In the genomic region with DNA sequence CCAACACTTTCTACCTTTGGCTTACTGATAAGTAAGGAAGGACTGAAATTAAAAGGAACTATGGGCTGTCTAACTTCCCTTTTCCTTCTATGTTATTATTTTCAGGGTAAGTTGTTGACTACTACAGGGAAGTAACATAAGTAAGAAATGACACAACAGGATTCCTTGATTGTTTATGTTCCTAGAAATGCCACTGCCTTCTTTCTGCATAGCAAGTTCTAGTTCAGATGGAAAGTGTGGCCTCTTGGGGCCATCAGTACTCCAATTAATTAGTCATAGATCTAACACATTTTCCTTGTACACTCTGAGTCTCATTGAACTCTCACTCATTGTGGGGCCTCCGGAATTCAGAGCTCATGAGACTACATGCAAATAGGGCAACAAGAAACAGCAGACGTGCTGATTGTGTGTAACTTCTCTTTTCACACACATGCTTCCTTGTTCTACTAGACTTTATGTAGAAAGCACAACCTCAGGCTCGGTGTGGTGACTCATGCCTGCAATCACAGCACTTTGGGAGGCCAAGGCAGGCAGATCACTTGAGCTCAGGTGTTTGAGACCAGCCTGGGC, we compare ENCODE assay signal across 8 cellular contexts. TPM values are rescaled to one million over a fixed set of nuclear protein-coding genes. Genes with fewer than 3 reads are reported as not detected.
DNase-seq lines count a peak whose midpoint lies in the region; ATAC-seq and TF ChIP-seq lines count a peak whose summit lies in the region.

No MANE protein-coding gene starts in this region.

- no peaks in the 10 kb centered on the region for H4K20me1 ChIP-seq in HCT116 (ENCODE audit: insufficient read depth)

- RAD21 ChIA-PET in HCT116 (lab: Charles Lee; ENCODE audit: low non-redundant PET in 1 of 2, low total read pairs in 2 of 2, uncharacterized antibody in 2 of 2, unreplicated experiment in 2 of 2) = no interaction called here

- H3K27me3 ChIP-seq in HCT116 (ENCODE audit: insufficient read depth, low read length) = no peaks in the 10 kb centered on the region
- H3K27me3 ChIP-seq in CD8-positive, alpha-beta T cell (ENCODE audit: insufficient read depth, low read length) = no peaks in the 10 kb centered on the region

- peak overlapping the region; percentile 8; the same call in 1 of the 2 replicates for H3K27ac ChIP-seq in HCT116 (ENCODE audit: low read depth, low read length)
- peak overlapping the region; percentile 28 for H3K27ac ChIP-seq in epithelial cell of prostate
- no peak overlapping the region for H3K27ac ChIP-seq in CD8-positive, alpha-beta T cell (ENCODE audit: low read depth, low read length)

- no peaks in the 10 kb centered on the region for H3K9me2 ChIP-seq in HCT116 (ENCODE audit: insufficient read depth)

- no peak for TF ChIP-seq RAD21 in HCT116 (IDR thresholded peaks at IDR 0.05; ENCODE audit: low read depth)

- peak; percentile 75 for ATAC-seq in GM18505 (IDR thresholded peaks at IDR 0.05; ENCODE audit: unreplicated experiment)
- ATAC-seq in HCT116 = peak; percentile 67
- no peak for ATAC-seq in CD8-positive, alpha-beta T cell
- ATAC-seq in GM19023 (IDR thresholded peaks at IDR 0.05; ENCODE audit: unreplicated experiment) = no peak

- no peak overlapping the region for H3K4me3 ChIP-seq in HCT116 (replicated peaks in 1 of 2; ENCODE audit: low read depth in 1 of 2, low read length in 2 of 2)
- H3K4me3 ChIP-seq in CD8-positive, alpha-beta T cell (ENCODE audit: low read depth, low read length) = no peak overlapping the region

- H2AFZ ChIP-seq in HCT116 (ENCODE audit: low read depth, low read length, poor library complexity, severe bottlenecking) = peak overlapping the region; percentile 67

- TF ChIP-seq POLR2A in GM18505 (IDR thresholded peaks at IDR 0.05; ENCODE audit: borderline replicate concordance, extremely low read depth, insufficient read depth, insufficient read length) = no peak
- TF ChIP-seq POLR2A in HCT116 (IDR thresholded peaks at IDR 0.05; ENCODE audit: borderline replicate concordance, extremely low read depth, insufficient read depth, insufficient read length) = no peak

- H3K4me2 ChIP-seq in HCT116 (ENCODE audit: low read length) = peak overlapping the region; percentile 27

- no TSS peak for BruUV-seq in HCT116 (replicated peaks; lab: Mats Ljungman, UMichigan)

- H3K9ac ChIP-seq in HCT116 (ENCODE audit: low read length) = no peak overlapping the region

- CTCF ChIA-PET in HCT116 (lab: Charles Lee) = no interaction called here
- CTCF ChIA-PET in CD8-positive, alpha-beta T cell (lab: Charles Lee) = no interaction called here

- no peak for TF ChIP-seq CTCF in HCT116 (IDR thresholded peaks at IDR 0.05 in 2 of 3, conservative IDR thresholded peaks at IDR 0.05 in 1 of 3; ENCODE audit: borderline replicate concordance in 1 of 3, insufficient read depth in 1 of 3, low read depth in 2 of 3, low read length in 2 of 3)
- no peak for TF ChIP-seq CTCF in CD8-positive, alpha-beta T cell (IDR thresholded peaks at IDR 0.05)

- peaks cover 6 to 13% of the 10 kb centered on the region in 2 experiments; a peak in 3 of 4 replicates for H3K4me1 ChIP-seq in HCT116 (ENCODE audit: control insufficient read depth in 1 of 2, insufficient read depth in 2 of 2, low read length in 2 of 2)
- H3K4me1 ChIP-seq in CD8-positive, alpha-beta T cell (ENCODE audit: insufficient read depth, low read length) = no peaks in the 10 kb centered on the region

- H3K27ac Mint-ChIP-seq in CD8-positive, alpha-beta T cell = no peak overlapping the region

- H3K9me3 Mint-ChIP-seq in CD8-positive, alpha-beta T cell = no peaks in the 10 kb centered on the region

- H3K9me3 ChIP-seq in HCT116 (ENCODE audit: control insufficient read depth in 1 of 2, insufficient read depth in 1 of 2, low read depth in 1 of 2, low read length in 2 of 2) = no peaks in the 10 kb centered on the region
- no peaks in the 10 kb centered on the region for H3K9me3 ChIP-seq in CD8-positive, alpha-beta T cell (ENCODE audit: low read length)

- intact Hi-C loops in HCT116 (cut with micrococcal nuclease) = loop anchor here (10.0 kb wide), 1 partner anchor 397 kb away; no protein-coding TSS in a partner anchor
- intact Hi-C loops in CD8-positive, alpha-beta T cell (cut with DNase I, micrococcal nuclease) = loop anchor here in 1 of 2 experiments (5.0 kb wide), 1 partner anchor 39 kb away; no protein-coding TSS in a partner anchor

- H3K36me3 Mint-ChIP-seq in CD8-positive, alpha-beta T cell = no peaks in the 10 kb centered on the region

- no peaks in the 10 kb centered on the region for H3K36me3 ChIP-seq in HCT116 (ENCODE audit: control insufficient read depth in 1 of 2, insufficient read depth in 2 of 2, low read length in 2 of 2)
- H3K36me3 ChIP-seq in CD8-positive, alpha-beta T cell (ENCODE audit: insufficient read depth, low read length) = no peaks in the 10 kb centered on the region

- no peaks in the 10 kb centered on the region for H3K79me2 ChIP-seq in HCT116 (ENCODE audit: insufficient read depth, low read length)

- H3K4me1 Mint-ChIP-seq in CD8-positive, alpha-beta T cell (ENCODE audit: low read depth) = no peaks in the 10 kb centered on the region

- DNase-seq in HCT116 (ENCODE audit: low read depth, low spot score) (peak; percentile 8), NCI-H1048 (lab: John Stamatoyannopoulos, UW) (peak; percentile 22), epithelial cell of prostate (ENCODE audit: low read depth, low spot score) (peak; percentile 43), NK-92 (lab: John Stamatoyannopoulos, UW; ENCODE audit: unreplicated experiment) (no peak)
- no peak for DNase-seq in CD8-positive, alpha-beta T cell
- DNase-seq in activated naive CD4-positive, alpha-beta T cell treated with Interleukin-2 at 50 U/mL for 16 hours = no peak

- H3K27me3 Mint-ChIP-seq in CD8-positive, alpha-beta T cell (ENCODE audit: low read depth) = peaks cover 15% of the 10 kb centered on the region

- no peak overlapping the region for H3K4me3 Mint-ChIP-seq in CD8-positive, alpha-beta T cell

- POLR2A ChIA-PET in HCT116 (lab: Charles Lee) = no interaction called here
- POLR2A ChIA-PET in CD8-positive, alpha-beta T cell (lab: Charles Lee) = no interaction called here

TF ChIP-seq in HCT116, 20 proteins besides CTCF, POLR2A, EP300 and RAD21 (continues in another document):
- TF ChIP-seq CEBPB (IDR thresholded peaks at IDR 0.05; ENCODE audit: low read depth) (no peak), EZH2phosphoT487 (IDR thresholded peaks at IDR 0.05; ENCODE audit: borderline replicate concordance) (no peak), JUND (IDR thresholded peaks at IDR 0.05) (peak; percentile 52), SRF (IDR thresholded peaks at IDR 0.05; ENCODE audit: low read depth) (no peak), EGR1 (IDR thresholded peaks at IDR 0.05; ENCODE audit: low read depth) (no peak), SP1 (IDR thresholded peaks at IDR 0.05; ENCODE audit: low read depth) (0 out of 2 replicates have a peak, but pooled peaks have one; percentile 18), ZNF274 (IDR thresholded peaks at IDR 0.05; ENCODE audit: low read depth, low read length) (no peak), CBX3 (IDR thresholded peaks at IDR 0.05; ENCODE audit: low read depth) (peak; percentile 58; the same call in 1 of the 2 replicates), TCF7L2 (IDR thresholded peaks at IDR 0.05; ENCODE audit: borderline replicate concordance, extremely low read depth, insufficient read depth, insufficient read length) (no peak), ZFX (IDR thresholded peaks at IDR 0.05) (no peak), ELF1 (IDR thresholded peaks at IDR 0.05; ENCODE audit: borderline replicate concordance, low read depth) (no peak), FOSL1 (IDR thresholded peaks at IDR 0.05; ENCODE audit: low read depth) (0 out of 2 replicates have a peak, but pooled peaks have one; percentile 43)
- TF ChIP-seq, protein P1, sequence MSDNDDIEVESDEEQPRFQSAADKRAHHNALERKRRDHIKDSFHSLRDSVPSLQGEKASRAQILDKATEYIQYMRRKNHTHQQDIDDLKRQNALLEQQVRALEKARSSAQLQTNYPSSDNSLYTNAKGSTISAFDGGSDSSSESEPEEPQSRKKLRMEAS (IDR thresholded peaks at IDR 0.05) = no peak; the same call in 1 of the 2 replicates
- TF ChIP-seq, protein P2, sequence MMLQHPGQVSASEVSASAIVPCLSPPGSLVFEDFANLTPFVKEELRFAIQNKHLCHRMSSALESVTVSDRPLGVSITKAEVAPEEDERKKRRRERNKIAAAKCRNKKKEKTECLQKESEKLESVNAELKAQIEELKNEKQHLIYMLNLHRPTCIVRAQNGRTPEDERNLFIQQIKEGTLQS (IDR thresholded peaks at IDR 0.05) = no peak
- TF ChIP-seq, protein P3, sequence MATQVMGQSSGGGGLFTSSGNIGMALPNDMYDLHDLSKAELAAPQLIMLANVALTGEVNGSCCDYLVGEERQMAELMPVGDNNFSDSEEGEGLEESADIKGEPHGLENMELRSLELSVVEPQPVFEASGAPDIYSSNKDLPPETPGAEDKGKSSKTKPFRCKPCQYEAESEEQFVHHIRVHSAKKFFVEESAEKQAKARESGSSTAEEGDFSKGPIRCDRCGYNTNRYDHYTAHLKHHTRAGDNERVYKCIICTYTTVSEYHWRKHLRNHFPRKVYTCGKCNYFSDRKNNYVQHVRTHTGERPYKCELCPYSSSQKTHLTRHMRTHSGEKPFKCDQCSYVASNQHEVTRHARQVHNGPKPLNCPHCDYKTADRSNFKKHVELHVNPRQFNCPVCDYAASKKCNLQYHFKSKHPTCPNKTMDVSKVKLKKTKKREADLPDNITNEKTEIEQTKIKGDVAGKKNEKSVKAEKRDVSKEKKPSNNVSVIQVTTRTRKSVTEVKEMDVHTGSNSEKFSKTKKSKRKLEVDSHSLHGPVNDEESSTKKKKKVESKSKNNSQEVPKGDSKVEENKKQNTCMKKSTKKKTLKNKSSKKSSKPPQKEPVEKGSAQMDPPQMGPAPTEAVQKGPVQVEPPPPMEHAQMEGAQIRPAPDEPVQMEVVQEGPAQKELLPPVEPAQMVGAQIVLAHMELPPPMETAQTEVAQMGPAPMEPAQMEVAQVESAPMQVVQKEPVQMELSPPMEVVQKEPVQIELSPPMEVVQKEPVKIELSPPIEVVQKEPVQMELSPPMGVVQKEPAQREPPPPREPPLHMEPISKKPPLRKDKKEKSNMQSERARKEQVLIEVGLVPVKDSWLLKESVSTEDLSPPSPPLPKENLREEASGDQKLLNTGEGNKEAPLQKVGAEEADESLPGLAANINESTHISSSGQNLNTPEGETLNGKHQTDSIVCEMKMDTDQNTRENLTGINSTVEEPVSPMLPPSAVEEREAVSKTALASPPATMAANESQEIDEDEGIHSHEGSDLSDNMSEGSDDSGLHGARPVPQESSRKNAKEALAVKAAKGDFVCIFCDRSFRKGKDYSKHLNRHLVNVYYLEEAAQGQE (IDR thresholded peaks at IDR 0.05; ENCODE audit: low read depth) = no peak

RNA-seq across cellular contexts. Expression of a gene that starts 35.3 kb away (rescaled TPM):
- 32.4 TPM for total RNA-seq in HCT116 (2021; ENCODE audit: unreplicated experiment)
- polyA plus RNA-seq in HCT116 (2012) = 20.8 and 24.6 TPM in 2 replicates
- 1 to 10 TPM; 6.8 to 7.3 TPM for total RNA-seq in CD8-positive, alpha-beta T cell

RNA-seq across cellular contexts. Expression of a gene that starts 42.0 kb away (rescaled TPM):
- total RNA-seq in HCT116 (2021; ENCODE audit: unreplicated experiment) = 68.1 TPM
- polyA plus RNA-seq in HCT116 (2012) = 50.5 and 61.4 TPM in 2 replicates
- total RNA-seq in CD8-positive, alpha-beta T cell = 100 to 1,000 TPM; 132 to 139 TPM

Comparison
In these comparisons a context has a peak if more than half of its experiments do, and no peak if none do; other contexts are left out.
1. ATAC-seq: peak in GM18505 (single experiment) and HCT116 (single experiment); none in CD8-positive, alpha-beta T cell (single experiment) and GM19023 (single experiment).
2. DNase-seq: peak in HCT116 (single experiment), NCI-H1048 (single experiment) and epithelial cell of prostate (single experiment); none in NK-92 (single experiment), CD8-positive, alpha-beta T cell (0 of 7) and activated naive CD4-positive, alpha-beta T cell treated with Interleukin-2 at 50 U/mL for 16 hours (single experiment).